In genomic region chr11:15641191-15641810, GRCh38 we compare ENCODE assay signal across 20 cellular contexts.
DNase-seq lines count a peak whose midpoint lies in the region; ATAC-seq, FAIRE-seq and TF ChIP-seq lines count a peak whose summit lies in the region.
"Had no signal": no experiment of that assay in that cellular context is flagged by ENCODE, and none has a peak within 500 bp of the region (broad histone marks: within the 10 kb centered on the region; RNA-seq: fewer than 3 reads in every experiment).

No MANE protein-coding gene starts in this region.

- ATAC-seq in GM19324 (IDR thresholded peaks at IDR 0.05; ENCODE audit: low FRiP score, unreplicated experiment) (peak; percentile 79), GM18520 (IDR thresholded peaks at IDR 0.05; ENCODE audit: unreplicated experiment) (no peak), GM21423 (IDR thresholded peaks at IDR 0.05; ENCODE audit: unreplicated experiment) (no peak)
- ATAC-seq: A549; activated CD8-positive, alpha-beta T cell treated with anti-CD3 and anti-CD28 coated beads for 36 hours; gastroesophageal sphincter; HCT116; stimulated activated naive CD8-positive, alpha-beta T cell treated with anti-CD3 and anti-CD28 coated beads, Interleukin-15, amount 100 ng/mL, for 72 hours had no signal

- intact Hi-C loops in kidney (cut with DNase I), result loop anchor here (10.0 kb wide), 1 partner anchor 964 kb away; no protein-coding TSS in a partner anchor

- no peaks in the 10 kb centered on the region for H3K36me3 ChIP-seq in kidney (ENCODE audit: control insufficient read depth in 1 of 2, insufficient read depth in 2 of 2, low read length in 2 of 2)
- H3K36me3 ChIP-seq: gastroesophageal sphincter, ovary had no signal

- no peak overlapping the region for H3K9ac ChIP-seq in kidney (ENCODE audit: low read length in 2 of 2)

- H3K27ac ChIP-seq in AG04450 (ENCODE audit: low read depth, low read length) (no peak overlapping the region), kidney (ENCODE audit: low read depth in 2 of 2, low read length in 2 of 2) (peak overlapping the region; percentile 42 to 46)
- H3K27ac ChIP-seq: A549, coronary artery, gastroesophageal sphincter, ovary had no signal

- CTCF ChIA-PET in AG04450 (lab: Charles Lee), result interaction anchor here (1.1 to 3.3 kb wide), 2 partner anchors 9 to 389 kb away, joined by 3 to 24 read pairs; no protein-coding TSS in a partner anchor

- FAIRE-seq in kidney (lab: Jason Lieb, UNC), result no peak
- FAIRE-seq: A549, GM19239 had no signal

- H3K9me3 ChIP-seq in AG04450 (ENCODE audit: control insufficient read depth, insufficient read depth, low read length) (no peaks in the 10 kb centered on the region), kidney (ENCODE audit: control insufficient read depth in 1 of 2, low read length in 2 of 2) (peaks cover 0 to 7% of the 10 kb centered on the region in 2 donors)
- H3K9me3 ChIP-seq: A549, gastroesophageal sphincter, ovary had no signal

- no peak for DNase-seq in AG04450 (ENCODE audit: low read depth, low spot score)
- peak; percentile 18 for DNase-seq in NCI-H1092 (lab: John Stamatoyannopoulos, UW)
- DNase-seq in kidney, result no peak
- DNase-seq in GDM1 (lab: John Stamatoyannopoulos, UW), result no peak
- no peak for DNase-seq in iPS-NIHi7 (ENCODE audit: extremely low spot score)
- DNase-seq: activated CD8-positive, alpha-beta T cell treated with anti-CD3 and anti-CD28 coated beads for 36 hours; activated T-cell treated with anti-CD3 and anti-CD28 coated beads, Interleukin-2, amount 50 U/mL, for 48 hours; NCI-H1694; NCI-H446 treated with DMSO at 0.1 percent for 48 hours; OCI-M1; ovary; stimulated activated naive CD8-positive, alpha-beta T cell treated with anti-CD3 and anti-CD28 coated beads, Interleukin-15, amount 100 ng/mL, for 72 hours had no signal

- H3K4me3 ChIP-seq in AG04450 (ENCODE audit: low read depth, low read length) (peak overlapping the region; percentile 12), kidney (ENCODE audit: low read length in 2 of 2) (peak overlapping the region; percentile 55)
- H3K4me3 ChIP-seq: A549, coronary artery, gastroesophageal sphincter, ovary had no signal

- peaks cover 0 to 2% of the 10 kb centered on the region in 2 donors for H3K4me1 ChIP-seq in kidney (ENCODE audit: control insufficient read depth in 1 of 2, insufficient read depth in 1 of 2, low read depth in 1 of 2, low read length in 2 of 2)
- H3K4me1 ChIP-seq: A549, gastroesophageal sphincter had no signal

- POLR2A ChIA-PET in AG04450 (lab: Yijun Ruan, JAX), result no interaction called here

- peaks cover 7% of the 10 kb centered on the region for H3K27me3 ChIP-seq in AG04450 (ENCODE audit: control insufficient read depth, insufficient read depth, low read length)
- H3K27me3 ChIP-seq: gastroesophageal sphincter, ovary had no signal

- TF ChIP-seq CTCF in AG04450 (IDR thresholded peaks at IDR 0.05; ENCODE audit: low read depth, low read length) (no peak), kidney (IDR thresholded peaks at IDR 0.05; ENCODE audit: borderline replicate concordance, extremely low read depth, insufficient read depth) (no peak)
